In the genomic region with DNA sequence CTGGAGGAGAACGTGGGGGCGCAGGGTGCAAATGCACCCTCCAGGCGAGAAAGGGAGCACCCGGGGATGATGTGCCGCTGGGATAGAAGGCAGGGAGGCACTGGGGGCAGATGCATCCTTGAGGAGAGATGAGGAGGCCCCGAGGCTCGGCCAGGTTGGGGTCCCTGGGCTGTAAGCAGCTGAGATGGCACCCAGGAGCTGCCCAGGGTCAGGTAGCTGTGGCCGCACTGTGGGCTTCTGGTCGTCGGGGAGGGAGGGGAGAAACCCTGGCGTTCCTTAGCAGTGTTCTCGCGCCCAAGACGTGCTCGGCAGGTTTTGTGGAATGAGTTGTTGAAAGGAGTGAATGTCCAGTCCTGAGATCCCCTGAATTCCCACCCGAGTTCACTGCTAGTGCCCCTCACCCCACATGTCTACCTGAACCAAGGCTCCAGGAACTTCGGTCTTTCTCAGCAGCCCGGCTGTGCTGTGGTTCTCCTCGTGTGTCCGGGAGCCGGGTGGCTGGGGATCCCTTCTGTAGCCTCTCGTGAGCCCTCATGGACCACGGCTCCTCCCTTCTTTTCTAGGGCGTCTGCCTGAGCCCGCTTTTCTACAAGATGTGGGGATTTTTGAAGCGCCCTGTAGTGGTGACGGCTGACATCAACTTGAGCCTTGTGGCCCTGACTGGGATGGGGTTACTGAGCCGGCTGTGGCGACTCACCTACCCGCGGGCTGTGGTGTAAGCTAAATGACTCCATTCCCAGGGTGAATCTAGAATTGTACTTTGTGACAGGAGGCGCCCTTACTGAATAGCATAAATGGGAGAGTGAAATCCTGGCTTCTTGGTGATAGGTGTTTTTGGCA, we compare ENCODE assay signal across 8 cellular contexts. TPM values are rescaled to one million over a fixed set of nuclear protein-coding genes. Genes with fewer than 3 reads are reported as not detected.
DNase-seq lines count a peak whose midpoint lies in the region; ATAC-seq and TF ChIP-seq lines count a peak whose summit lies in the region.
"Had no signal": no experiment of that assay in that cellular context is flagged by ENCODE, and none has a peak within 500 bp of the region (broad histone marks: within the 10 kb centered on the region; RNA-seq: fewer than 3 reads in every experiment).

No MANE protein-coding gene starts in this region.

- peak; percentile 62 for DNase-seq in PC-3
- peak; percentile 22 for DNase-seq in activated gamma-delta T cell (lab: John Stamatoyannopoulos, UW)
- peak in 1 of 3 donors; percentile 52 for DNase-seq in right cardiac atrium
- no peak for DNase-seq in cerebellum (ENCODE audit: low spot score)
- DNase-seq in mesenteric fat pad (ENCODE audit: low spot score) = no peak

- H3K4me3 ChIP-seq in PC-3 (ENCODE audit: low read length) = peak overlapping the region; percentile 85
- H3K4me3 ChIP-seq in right cardiac atrium (ENCODE audit: low read length) = peak overlapping the region; percentile 75
- H3K4me3 ChIP-seq in skin epidermis = peak overlapping the region; percentile 58 to 98 (median 86)

- ATAC-seq in GM19463 (IDR thresholded peaks at IDR 0.05; ENCODE audit: unreplicated experiment) (peak; percentile 33), PC-3 (peak; percentile 55), right cardiac atrium (peak in 1 of 2 donors; percentile 8)

- WGBS in right cardiac atrium = 26% methylated on average over 32 of the region's 32 CpGs

- H3K9me3 ChIP-seq in PC-3 (ENCODE audit: low read length) (no peaks in the 10 kb centered on the region), right cardiac atrium (ENCODE audit: control insufficient read depth, low read length) (no peaks in the 10 kb centered on the region)

- POLR2A ChIA-PET in PC-3 (lab: Charles Lee; ENCODE audit: unreplicated experiment) = no interaction called here

- no peaks in the 10 kb centered on the region for H3K9me2 ChIP-seq in PC-3 (replicated peaks; ENCODE audit: low read length)

- peaks cover 15% of the 10 kb centered on the region for H3K79me2 ChIP-seq in PC-3 (ENCODE audit: low read length)

- H2AFZ ChIP-seq in PC-3 (ENCODE audit: low read length) = peak overlapping the region; percentile 89

- H3K9ac ChIP-seq in PC-3 (ENCODE audit: low read length) = peak overlapping the region; percentile 74

- H3K27ac ChIP-seq in PC-3 (ENCODE audit: low read length) (no peak overlapping the region), right cardiac atrium (ENCODE audit: low read length) (no peak overlapping the region), skin epidermis (peak overlapping the region in 13 of 21 experiments; percentile 8 to 88 (median 77))

- H3K27me3 ChIP-seq in PC-3 (ENCODE audit: low read length) = no peaks in the 10 kb centered on the region
- no peaks in the 10 kb centered on the region for H3K27me3 ChIP-seq in right cardiac atrium (ENCODE audit: control insufficient read depth, insufficient read depth)

- TF ChIP-seq CTCF in PC-3 (conservative IDR thresholded peaks at IDR 0.05; ENCODE audit: low read depth, low read length) = peak; percentile 37; the same call in 1 of the 2 replicates

- CTCF ChIA-PET in PC-3 (lab: Charles Lee) = no interaction called here

- no peaks in the 10 kb centered on the region; the same call in 1 of the 2 replicates for H3K36me3 ChIP-seq in PC-3 (ENCODE audit: low read depth, low read length)

- H3K4me2 ChIP-seq in PC-3 (ENCODE audit: low read length) = peak overlapping the region; percentile 99

- H4K20me1 ChIP-seq in PC-3 (ENCODE audit: low read length) = no peaks in the 10 kb centered on the region

- H3K4me1 ChIP-seq in PC-3 (ENCODE audit: insufficient read depth, low read length) (peaks cover 19% of the 10 kb centered on the region), right cardiac atrium (ENCODE audit: control insufficient read depth, insufficient read depth, low read length) (peaks cover 3% of the 10 kb centered on the region)

- no TSS peak for BruUV-seq in PC-3 (replicated peaks; lab: Mats Ljungman, UMichigan)

- intact Hi-C loops in PC-3 (cut with micrococcal nuclease) (loop anchor here (5.0 kb wide), 1 partner anchor 58 kb away; no protein-coding TSS in a partner anchor), right cardiac atrium (cut with DNase I) (no loop called here)

- H3F3A ChIP-seq in PC-3 (ENCODE audit: low read length, unreplicated experiment) = no peaks in the 10 kb centered on the region

RNA-seq across cellular contexts. Expression of gene POMT1, which starts 1.1 kb away (rescaled TPM):
- total RNA-seq in PC-3 (2014; rRNA removed) (24.1 and 30.4 TPM in 2 replicates), right cardiac atrium (10 to 100 TPM; 17.3 to 21.9 (median 20.4) TPM), cerebellum (51.0 TPM), mesenteric fat pad (17.3 TPM)
- polyA plus RNA-seq in right cardiac atrium = 18.4 TPM

RNA-seq across cellular contexts. Expression of gene UCK1, which starts 27.2 kb away (rescaled TPM):
- total RNA-seq in PC-3 (2014; rRNA removed) (28.2 and 35.1 TPM in 2 replicates), right cardiac atrium (10 to 100 TPM; 26.1 to 32.0 (median 27.9) TPM), cerebellum (14.9 TPM), mesenteric fat pad (24.6 TPM)
- polyA plus RNA-seq in right cardiac atrium = 31.5 TPM

RNA-seq across cellular contexts. Expression of gene PRRT1B, which starts 41.5 kb away (rescaled TPM):
- total RNA-seq in PC-3 (2014; rRNA removed) = not detected in 2 replicates
- total RNA-seq in right cardiac atrium = not detected
- polyA plus RNA-seq in right cardiac atrium = not detected
- not detected for total RNA-seq in cerebellum
- not detected for total RNA-seq in mesenteric fat pad
- total RNA-seq: glomerular endothelial cell had no signal

Comparison
In these comparisons a context has a peak if more than half of its experiments do, and no peak if none do; other contexts are left out.
1. DNase-seq: peak in PC-3 (single experiment) and activated gamma-delta T cell (single experiment); none in cerebellum (single experiment) and mesenteric fat pad (single experiment).
2. H3K27ac ChIP-seq: peak in skin epidermis (13 of 21); none in PC-3 (single experiment) and right cardiac atrium (single experiment).
3. Peak in every context shown above with its lines, with median percentiles within 50 percentile points of each other: H3K4me3 ChIP-seq.